7 cellular contexts compared by ENCODE assay signal in the genomic region with DNA sequence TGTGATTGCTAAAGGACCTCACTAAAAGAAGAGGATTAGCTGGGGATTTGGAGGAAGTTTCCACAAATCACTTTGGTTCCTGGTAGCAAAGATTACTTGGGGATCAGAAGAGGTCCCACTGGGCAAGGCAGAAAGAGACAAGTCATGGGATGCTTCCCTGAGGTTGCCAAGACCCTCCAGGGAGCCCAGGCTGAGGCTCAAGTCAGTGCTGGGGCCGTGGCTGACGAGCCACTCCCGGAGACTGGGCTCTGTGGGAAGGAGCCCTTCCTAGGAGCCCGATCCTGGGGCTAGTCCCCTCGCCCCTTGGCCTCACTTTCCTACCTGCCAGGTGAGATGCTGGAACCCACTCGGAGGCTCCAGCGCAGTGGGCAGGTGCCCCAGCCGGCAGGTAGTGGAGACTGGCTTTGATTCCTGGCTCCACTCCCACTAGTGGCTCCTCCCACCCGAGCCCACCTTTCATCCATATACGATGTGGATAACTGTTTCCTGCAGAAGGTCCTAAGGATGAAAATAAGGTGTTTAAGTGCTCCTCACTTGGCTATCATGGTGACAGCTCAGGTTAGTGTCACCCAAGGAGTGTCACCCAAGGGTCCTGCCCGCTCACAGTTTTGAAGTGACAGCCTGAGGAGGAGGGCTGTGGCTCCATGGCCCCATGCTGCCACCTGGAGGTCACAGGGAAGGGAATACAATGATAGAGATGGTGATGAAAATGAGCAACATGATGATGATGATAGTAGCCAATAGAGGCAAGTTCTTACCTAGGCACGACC.
DNase-seq lines count a peak whose midpoint lies in the region; TF ChIP-seq lines count a peak whose summit lies in the region.

No MANE protein-coding gene starts in this region.

- H3K79me2 ChIP-seq in MM.1S (ENCODE audit: low read length) = no peaks in the 10 kb centered on the region

- intact Hi-C loops in head of caudate nucleus (cut with DNase I) = loop anchor here (5.0 kb wide), 1 partner anchor 544 kb away; no protein-coding TSS in a partner anchor
- intact Hi-C loops in prostate gland (cut with DNase I) = loop anchor here (2.0 to 10.0 kb wide), 4 partner anchors 262 to 542 kb away; a partner anchor contains a TSS
- intact Hi-C loops in vagina (cut with DNase I) = loop anchor here (5.0 kb wide), 2 partner anchors 499 to 534 kb away; no protein-coding TSS in a partner anchor

- H3K27ac ChIP-seq in MM.1S (ENCODE audit: low read length) (no peak overlapping the region), prostate gland (no peak overlapping the region), vagina (peak overlapping the region; percentile 17)

- H3K9me2 ChIP-seq in MM.1S (replicated peaks; ENCODE audit: insufficient read depth, low read length) = no peaks in the 10 kb centered on the region

- H4K20me1 ChIP-seq in MM.1S (ENCODE audit: insufficient read depth, low read length) = no peaks in the 10 kb centered on the region

- TF ChIP-seq POLR2A in prostate gland (IDR thresholded peaks at IDR 0.05) = no peak
- no peak for TF ChIP-seq POLR2A in vagina (IDR thresholded peaks at IDR 0.05)

- H2AFZ ChIP-seq in MM.1S (ENCODE audit: low read length) = no peak overlapping the region

- no peaks in the 10 kb centered on the region for H3K9me3 ChIP-seq in MM.1S (replicated peaks; ENCODE audit: insufficient read depth, low read length)
- no peaks in the 10 kb centered on the region for H3K9me3 ChIP-seq in prostate gland
- H3K9me3 ChIP-seq in vagina = peaks cover 8% of the 10 kb centered on the region

- no peaks in the 10 kb centered on the region for H3K4me1 ChIP-seq in MM.1S (ENCODE audit: low read length)
- H3K4me1 ChIP-seq in prostate gland (replicated peaks) = no peaks in the 10 kb centered on the region
- H3K4me1 ChIP-seq in vagina = peaks cover 16% of the 10 kb centered on the region

- WGBS in prostate gland = 40% methylated on average over 12 of the region's 12 CpGs

- H3K36me3 ChIP-seq in MM.1S (replicated peaks; ENCODE audit: insufficient read depth, low read length) (no peaks in the 10 kb centered on the region), prostate gland (no peaks in the 10 kb centered on the region), vagina (no peaks in the 10 kb centered on the region)

- H3F3A ChIP-seq in MM.1S (ENCODE audit: insufficient read depth, low read length) = no peaks in the 10 kb centered on the region

- H3K27me3 ChIP-seq in MM.1S (replicated peaks; ENCODE audit: insufficient read depth, low read length) (no peaks in the 10 kb centered on the region), prostate gland (replicated peaks; ENCODE audit: insufficient read depth) (no peaks in the 10 kb centered on the region), vagina (no peaks in the 10 kb centered on the region)

- no peak overlapping the region for H3K4me3 ChIP-seq in GM12875 (ENCODE audit: low read depth, low read length)
- H3K4me3 ChIP-seq in MM.1S (ENCODE audit: low read length) = no peak overlapping the region
- H3K4me3 ChIP-seq in prostate gland = no peak overlapping the region
- H3K4me3 ChIP-seq in vagina = no peak overlapping the region

- H3K4me2 ChIP-seq in MM.1S (ENCODE audit: low read depth, low read length) = no peak overlapping the region

- TF ChIP-seq CTCF in GM12875 (IDR thresholded peaks at IDR 0.05; ENCODE audit: borderline replicate concordance, insufficient read depth, low read depth, low read length) = peak; percentile 83
- TF ChIP-seq CTCF in MM.1S (IDR thresholded peaks at IDR 0.05; ENCODE audit: low read length) = peak; percentile 87
- peak; percentile 55 to 86 (median 82) for TF ChIP-seq CTCF in prostate gland (IDR thresholded peaks at IDR 0.05)
- TF ChIP-seq CTCF in vagina (IDR thresholded peaks at IDR 0.05) = peak; percentile 58 to 81 (median 81)

- no peak overlapping the region for H3K9ac ChIP-seq in MM.1S (ENCODE audit: low read length)

- DNase-seq in MM.1S = peak; percentile 48
- peak; percentile 69 for DNase-seq in SK-N-DZ (ENCODE audit: low spot score)
- DNase-seq in activated naive CD4-positive, alpha-beta T cell treated with Interleukin-2 at 50 U/mL for 16 hours = peak; percentile 78
- peak; percentile 36 to 87 (median 73) for DNase-seq in head of caudate nucleus
- peak; percentile 67 for DNase-seq in prostate gland (ENCODE audit: low spot score)
- DNase-seq in vagina (ENCODE audit: extremely low spot score in 2 of 2) = peak; percentile 81 to 94
